Comparison of ENCODE assay signal across 7 cellular contexts in the genomic region with DNA sequence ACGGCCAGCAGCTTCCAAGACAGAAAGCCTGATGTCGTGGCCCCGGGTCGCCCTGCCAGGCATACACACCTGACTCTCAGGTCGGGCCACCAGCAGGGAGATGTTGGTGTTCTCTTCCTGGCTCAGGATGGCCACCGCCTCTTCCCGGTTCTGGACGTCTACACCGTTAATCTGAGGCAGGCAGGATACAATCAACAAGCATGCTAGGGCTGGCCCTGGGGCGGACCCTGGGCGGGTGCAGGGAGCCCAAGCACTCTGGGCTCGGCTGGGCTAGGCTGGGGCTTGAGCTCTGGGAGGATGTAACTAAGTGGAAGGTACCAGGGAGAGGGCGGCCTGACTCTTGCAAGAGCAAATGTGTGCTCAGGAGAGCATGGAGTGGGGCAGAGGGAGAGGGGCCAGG. TPM values are rescaled to one million over a fixed set of nuclear protein-coding genes. Genes with fewer than 3 reads are reported as not detected.
"Had no signal": no experiment of that assay in that cellular context is flagged by ENCODE, and none has a peak within 500 bp of the region (broad histone marks: within the 10 kb centered on the region; RNA-seq: fewer than 3 reads in every experiment).

No MANE protein-coding gene starts in this region.

- H3K4me3 ChIP-seq: GM23248, HAP-1, K562 had no signal

- H3K27ac ChIP-seq: GM23248 had no signal

- H3K9ac ChIP-seq: GM23248 had no signal

- H3K9me3 ChIP-seq: HAP-1 had no signal

- DNase-seq: GM23248, GOT3, H7, IMR-90 had no signal

- H2AFZ ChIP-seq: GM23248 had no signal

- ATAC-seq: HCT116, K562 had no signal

- H3K36me3 ChIP-seq: HAP-1 had no signal

- H3K4me1 ChIP-seq: HAP-1 had no signal

RNA-seq across cellular contexts. Expression of gene SRPK3, which starts 24.6 kb away (rescaled TPM):
- total RNA-seq: H7 had no signal

RNA-seq across cellular contexts. Expression of gene PDZD4, which starts 24.9 kb away (rescaled TPM):
- total RNA-seq: GM23248 had no signal
- polyA plus RNA-seq: GM23248 had no signal

RNA-seq across cellular contexts. Expression of gene PLXNB3, which starts 41.4 kb away (rescaled TPM):
- total RNA-seq: H7 had no signal
